In the genomic region with DNA sequence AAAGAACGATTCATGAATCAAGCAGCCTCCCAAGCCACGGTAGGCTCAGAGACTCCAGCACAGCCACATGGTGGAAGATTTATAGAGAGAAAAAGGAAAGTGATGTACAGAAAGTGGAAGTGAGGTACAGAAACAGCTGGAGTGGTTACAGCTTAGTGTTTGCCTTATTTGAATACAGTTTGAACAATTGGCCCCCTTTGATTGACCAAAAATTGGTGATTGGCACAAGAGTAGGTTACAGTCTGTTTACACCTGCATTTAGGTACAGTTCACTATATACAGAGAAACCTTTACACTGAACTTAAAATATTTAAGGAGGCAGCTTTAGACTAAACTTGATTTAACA, we compare ENCODE assay signal across 16 cellular contexts.
DNase-seq lines count a peak whose midpoint lies in the region; ATAC-seq and TF ChIP-seq lines count a peak whose summit lies in the region.
"Had no signal": no experiment of that assay in that cellular context is flagged by ENCODE, and none has a peak within 500 bp of the region (broad histone marks: within the 10 kb centered on the region; RNA-seq: fewer than 3 reads in every experiment).

No MANE protein-coding gene starts in this region.

- H3K4me3 ChIP-seq in suprapubic skin (no peak overlapping the region), smooth muscle cell (no peak overlapping the region)
- H3K4me3 ChIP-seq: skin epidermis, vagina had no signal

- ATAC-seq in GM18907 (IDR thresholded peaks at IDR 0.05; ENCODE audit: unreplicated experiment) (peak; percentile 68), HG02623 (IDR thresholded peaks at IDR 0.05; ENCODE audit: unreplicated experiment) (peak; percentile 54), HG03558 (IDR thresholded peaks at IDR 0.05; ENCODE audit: extremely low read depth, unreplicated experiment) (peak; percentile 67)

- H3K36me3 ChIP-seq in suprapubic skin (no peaks in the 10 kb centered on the region), smooth muscle cell (ENCODE audit: low read depth) (no peaks in the 10 kb centered on the region)
- H3K36me3 ChIP-seq: vagina had no signal

- WGBS in suprapubic skin, result 75% methylated on average over 2 of the region's 2 CpGs
- 93% methylated on average over 2 of the region's 2 CpGs for WGBS in smooth muscle cell (ENCODE audit: low lambda C conversion rate)

- no peaks in the 10 kb centered on the region for H4K20me1 ChIP-seq in smooth muscle cell (ENCODE audit: low read depth)

- H3K4me1 Mint-ChIP-seq in CD14-positive monocyte, result peaks cover 40% of the 10 kb centered on the region
- peaks cover 8% of the 10 kb centered on the region for H3K4me1 Mint-ChIP-seq in nephron progenitor cell

- H3F3A ChIP-seq in smooth muscle cell (ENCODE audit: low read depth), result no peaks in the 10 kb centered on the region

- no peaks in the 10 kb centered on the region for H3K79me2 ChIP-seq in smooth muscle cell (ENCODE audit: low read depth)

- H3K27me3 ChIP-seq in suprapubic skin, result no peaks in the 10 kb centered on the region
- H3K27me3 ChIP-seq in smooth muscle cell (ENCODE audit: low read depth), result no peaks in the 10 kb centered on the region
- H3K27me3 ChIP-seq: vagina had no signal

- H3K27me3 Mint-ChIP-seq in CD14-positive monocyte (ENCODE audit: low read depth in 3 of 3), result peaks cover 0 to 2% (median 0%) of the 10 kb centered on the region in 3 donors
- H3K27me3 Mint-ChIP-seq in nephron progenitor cell (ENCODE audit: low read depth, poor library complexity), result peaks cover 2% of the 10 kb centered on the region

- no peak overlapping the region for H3K27ac ChIP-seq in suprapubic skin
- no peak overlapping the region for H3K27ac ChIP-seq in smooth muscle cell (ENCODE audit: low read depth)
- H3K27ac ChIP-seq: vagina had no signal

- H3K4me2 ChIP-seq in smooth muscle cell, result no peak overlapping the region

- H3K4me3 Mint-ChIP-seq in CD14-positive monocyte (no peak overlapping the region), nephron progenitor cell (no peak overlapping the region)
- H3K4me3 Mint-ChIP-seq: neural crest cell; T-helper 1 cell treated with Interleukin-12 subunit alpha and Interleukin-12 subunit beta and Interleukin-4 antibody, amounts not matched to agents 30 μg/mL and 1 μg/mL, for 36 hours had no signal

- no peak for TF ChIP-seq POLR2A in suprapubic skin (IDR thresholded peaks at IDR 0.05)

- H3K9me3 ChIP-seq in suprapubic skin (no peaks in the 10 kb centered on the region), smooth muscle cell (replicated peaks; ENCODE audit: low read depth) (no peaks in the 10 kb centered on the region)
- H3K9me3 ChIP-seq: vagina had no signal

- no peak for TF ChIP-seq CTCF in CD14-positive monocyte (IDR thresholded peaks at IDR 0.05)
- TF ChIP-seq CTCF in suprapubic skin (IDR thresholded peaks at IDR 0.05), result no peak
- no peak for TF ChIP-seq CTCF in nephron progenitor cell (IDR thresholded peaks at IDR 0.05)
- TF ChIP-seq CTCF in smooth muscle cell (IDR thresholded peaks at IDR 0.05; ENCODE audit: borderline replicate concordance, insufficient read depth, poor library complexity, severe bottlenecking), result no peak

- no peak for DNase-seq in CD14-positive monocyte (ENCODE audit: low spot score)
- DNase-seq in stimulated activated CD4-positive, alpha-beta T cell treated with anti-CD3 and anti-CD28 coated beads, Interleukin-2, amount 100 ng/mL, for 48 hours, result no peak
- no peak for DNase-seq in suprapubic skin (ENCODE audit: low spot score in 2 of 2)
- no peak for DNase-seq in nephron progenitor cell
- no peak for DNase-seq in smooth muscle cell (lab: John Stamatoyannopoulos, UW; ENCODE audit: unreplicated experiment)
- DNase-seq: DMS79, foreskin fibroblast, kidney, NCI-H2081 had no signal

- TF ChIP-seq EP300 in suprapubic skin (IDR thresholded peaks at IDR 0.05), result no peak

- H3K4me1 ChIP-seq in suprapubic skin, result peaks cover 41% of the 10 kb centered on the region
- no peaks in the 10 kb centered on the region for H3K4me1 ChIP-seq in smooth muscle cell (ENCODE audit: low read depth)

- intact Hi-C loops in CD14-positive monocyte (cut with micrococcal nuclease), result loop anchor here in 1 of 2 donors (5.0 kb wide), 1 partner anchor 35 kb away; no protein-coding TSS in a partner anchor

- no peaks in the 10 kb centered on the region for H3K9me3 Mint-ChIP-seq in CD14-positive monocyte
- H3K9me3 Mint-ChIP-seq in nephron progenitor cell, result no peaks in the 10 kb centered on the region
- H3K9me3 Mint-ChIP-seq: neural crest cell; T-helper 1 cell treated with Interleukin-12 subunit alpha and Interleukin-12 subunit beta and Interleukin-4 antibody, amounts not matched to agents 30 μg/mL and 1 μg/mL, for 36 hours had no signal

- H3K36me3 Mint-ChIP-seq in CD14-positive monocyte (peaks cover 0 to 7% of the 10 kb centered on the region in 2 donors), nephron progenitor cell (ENCODE audit: low read depth) (no peaks in the 10 kb centered on the region)

- no peak overlapping the region for H2AFZ ChIP-seq in smooth muscle cell (ENCODE audit: low read depth)

- H3K9ac ChIP-seq in smooth muscle cell (ENCODE audit: low read depth), result no peak overlapping the region

- H3K27ac Mint-ChIP-seq in CD14-positive monocyte (peak overlapping the region in 6 of 7 donors; percentile 3 to 84 (median 64)), nephron progenitor cell (no peak overlapping the region)
- H3K27ac Mint-ChIP-seq: T-helper 1 cell treated with Interleukin-12 subunit alpha and Interleukin-12 subunit beta and Interleukin-4 antibody, amounts not matched to agents 30 μg/mL and 1 μg/mL, for 36 hours had no signal
